In the genomic region with DNA sequence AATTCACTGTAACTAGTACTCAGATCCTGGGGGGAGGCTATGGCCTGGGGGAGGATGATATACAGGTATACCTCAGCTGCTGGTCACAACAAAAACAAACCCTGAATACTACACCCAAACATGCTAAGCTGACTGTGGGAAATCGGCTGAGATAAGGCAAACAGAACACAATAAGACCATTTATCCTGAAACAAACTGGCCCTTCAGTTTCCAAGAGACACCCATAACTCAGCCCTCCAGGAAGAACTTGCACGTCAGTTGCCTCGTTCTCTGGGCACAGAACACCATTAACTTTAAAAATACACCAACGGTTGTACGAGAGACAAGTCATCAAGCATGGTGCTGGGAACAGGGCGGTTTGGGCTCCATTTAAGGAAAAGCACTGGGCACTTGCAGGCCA, we compare ENCODE assay signal across 23 cellular contexts. TPM values are rescaled to one million over a fixed set of nuclear protein-coding genes. Genes with fewer than 3 reads are reported as not detected.
"Had no signal": no experiment of that assay in that cellular context is flagged by ENCODE, and none has a peak within 500 bp of the region (broad histone marks: within the 10 kb centered on the region; RNA-seq: fewer than 3 reads in every experiment).

No MANE protein-coding gene starts in this region.

- H3K9me3 Mint-ChIP-seq: activated CD8-positive, alpha-beta T cell treated with anti-CD3 and anti-CD28 coated beads for 36 hours; natural killer cell had no signal

- DNase-seq: activated CD4-positive, alpha-beta T cell treated with anti-CD3 and anti-CD28 coated beads, Interleukin-2, amount 10 ng/mL, durations not matched to agents 7 days and 5 days; activated CD4-positive, CD25-positive, alpha-beta regulatory T cell treated with anti-CD3 and anti-CD28 coated beads, Interleukin-2, amount 50 U/mL, for 72 hours; activated CD8-positive, alpha-beta memory T cell treated with anti-CD3 and anti-CD28 coated beads, Interleukin-2, amount 10 ng/mL, durations not matched to agents 7 days and 5 days; activated CD8-positive, alpha-beta T cell treated with anti-CD3 and anti-CD28 coated beads for 36 hours; activated gamma-delta T cell treated with Interleukin-2 at 50 U/mL for 16 hours; activated T-cell treated with anti-CD3 and anti-CD28 coated beads for 4 hours; aorta; colonic mucosa; kidney glomerular epithelial cell; left lung; midbrain; natural killer cell; ovary; right cardiac atrium; stimulated activated CD4-positive, alpha-beta T cell treated with anti-CD3 and anti-CD28 coated beads, Interleukin-1b, Interleukin-23, amount 100 ng/mL, for 48 hours; stimulated activated naive CD8-positive, alpha-beta T cell treated with anti-CD3 and anti-CD28 coated beads, Interleukin-15, amount 100 ng/mL, for 72 hours had no signal

- H3K36me3 Mint-ChIP-seq: natural killer cell had no signal

- H3K4me3 Mint-ChIP-seq: activated CD4-positive, alpha-beta T cell treated with anti-CD3 and anti-CD28 coated beads, Interleukin-2, amount 10 ng/mL, durations not matched to agents 7 days and 5 days; activated CD8-positive, alpha-beta memory T cell treated with anti-CD3 and anti-CD28 coated beads, Interleukin-2, amount 10 ng/mL, durations not matched to agents 7 days and 5 days; activated CD8-positive, alpha-beta T cell treated with anti-CD3 and anti-CD28 coated beads for 36 hours; endodermal cell; natural killer cell; stimulated activated naive CD8-positive, alpha-beta T cell treated with anti-CD3 and anti-CD28 coated beads, Interleukin-15, amount 100 ng/mL, for 72 hours had no signal

- H3K27ac ChIP-seq: colonic mucosa, epithelial cell of prostate, left lung, neutrophil, ovary, tibial nerve, VCaP had no signal

- H3K27ac Mint-ChIP-seq: activated CD4-positive, alpha-beta T cell treated with anti-CD3 and anti-CD28 coated beads, Interleukin-2, amount 10 ng/mL, durations not matched to agents 7 days and 5 days; activated CD8-positive, alpha-beta memory T cell treated with anti-CD3 and anti-CD28 coated beads, Interleukin-2, amount 10 ng/mL, durations not matched to agents 7 days and 5 days; activated CD8-positive, alpha-beta T cell treated with anti-CD3 and anti-CD28 coated beads for 36 hours; activated naive CD4-positive, alpha-beta T cell treated with anti-CD3 and anti-CD28 coated beads, Interleukin-2, amount 50 U/mL, for 72 hours; endodermal cell; natural killer cell; stimulated activated naive CD8-positive, alpha-beta T cell treated with anti-CD3 and anti-CD28 coated beads, Interleukin-15, amount 100 ng/mL, for 72 hours had no signal

- ATAC-seq: activated CD8-positive, alpha-beta memory T cell treated with anti-CD3 and anti-CD28 coated beads, Interleukin-2, amount 10 ng/mL, durations not matched to agents 7 days and 5 days; activated CD8-positive, alpha-beta T cell treated with anti-CD3 and anti-CD28 coated beads for 36 hours; activated naive CD4-positive, alpha-beta T cell treated with anti-CD3 and anti-CD28 coated beads, Interleukin-2, amount 50 U/mL, for 72 hours; left lung; natural killer cell; right cardiac atrium; stimulated activated naive CD8-positive, alpha-beta T cell treated with anti-CD3 and anti-CD28 coated beads, Interleukin-15, amount 100 ng/mL, for 72 hours had no signal

- H3K4me1 ChIP-seq: colonic mucosa, left lung had no signal

- H3K36me3 ChIP-seq: colonic mucosa, left lung, neutrophil, ovary, tibial nerve had no signal

- H3K27me3 ChIP-seq: colonic mucosa, ovary, tibial nerve had no signal

- H3K4me3 ChIP-seq: colonic mucosa, left lung, lung, ovary, tibial nerve had no signal

- H3K9me3 ChIP-seq: colonic mucosa, neutrophil, ovary had no signal

- H3K4me1 Mint-ChIP-seq: activated CD4-positive, alpha-beta T cell treated with anti-CD3 and anti-CD28 coated beads, Interleukin-2, amount 10 ng/mL, durations not matched to agents 7 days and 5 days; natural killer cell; stimulated activated naive CD8-positive, alpha-beta T cell treated with anti-CD3 and anti-CD28 coated beads, Interleukin-15, amount 100 ng/mL, for 72 hours had no signal

RNA-seq across cellular contexts. Expression of a gene that starts 24.1 kb away (rescaled TPM):
- total RNA-seq: activated CD4-positive, alpha-beta T cell treated with anti-CD3 and anti-CD28 coated beads, Interleukin-2, amount 10 ng/mL, durations not matched to agents 7 days and 5 days; activated naive CD4-positive, alpha-beta T cell treated with anti-CD3 and anti-CD28 coated beads, Interleukin-2, amount 50 U/mL, for 72 hours had no signal
